8 cellular contexts compared by ENCODE assay signal in genomic region chr6:17706580-17707370, GRCh38. TPM values are rescaled to one million over a fixed set of nuclear protein-coding genes. Genes with fewer than 3 reads are reported as not detected.
DNase-seq lines count a peak whose midpoint lies in the region; ATAC-seq lines count a peak whose summit lies in the region.

Gene NUP153, minus strand, starts transcription at chr6:17706925. Its CDS starts 538 bp downstream, at chr6:17706387.

- H3K9me3 ChIP-seq in NT2/D1 (ENCODE audit: insufficient read depth, low read length) (no peaks in the 10 kb centered on the region), endocrine pancreas (ENCODE audit: control insufficient read depth, low read length) (no peaks in the 10 kb centered on the region), mesenchymal stem cell (ENCODE audit: control insufficient read depth, low read length) (no peaks in the 10 kb centered on the region)

- peak within 1 kb of the TSS; percentile 88 for H3K27ac ChIP-seq in mesenchymal stem cell (ENCODE audit: low read length, poor library complexity, severe bottlenecking)

- H3K9ac ChIP-seq in NT2/D1 (ENCODE audit: insufficient read length, low read depth) (peak within 1 kb of the TSS; percentile 96), endocrine pancreas (ENCODE audit: control insufficient read depth, insufficient read depth, low read length) (peak within 1 kb of the TSS; percentile 88), mesenchymal stem cell (ENCODE audit: low read length) (peak within 1 kb of the TSS; percentile 96)

- H2BK15ac ChIP-seq in mesenchymal stem cell (ENCODE audit: low read depth, poor library complexity, severe bottlenecking) = peak within 1 kb of the TSS; percentile 94

- CTCF ChIA-PET in activated CD8-positive, alpha-beta memory T cell treated with anti-CD3 and anti-CD28 coated beads, Interleukin-2, amount 10 ng/mL, durations not matched to agents 7 days and 5 days (lab: Charles Lee) = interaction anchor here (0.6 to 8.8 kb wide), 4 partner anchors 7 to 107 kb away, joined by 4 to 60 read pairs (median 12); partner anchors contain the start of gene FAM8A1

- ATAC-seq in GM21381 (IDR thresholded peaks at IDR 0.05; ENCODE audit: unreplicated experiment) = peak; percentile 56
- ATAC-seq in activated CD8-positive, alpha-beta memory T cell treated with anti-CD3 and anti-CD28 coated beads, Interleukin-2, amount 10 ng/mL, durations not matched to agents 7 days and 5 days = peak; percentile 72

- peak within 1 kb of the TSS; percentile 61 for H2BK120ac ChIP-seq in mesenchymal stem cell (ENCODE audit: low read depth, low read length)

- DNase-seq in COR-L47 (lab: John Stamatoyannopoulos, UW) (peak; percentile 98), HUDEP-2 (lab: John Stamatoyannopoulos, UW; ENCODE audit: unreplicated experiment in 76 of 76) (peak; percentile 88 to 100 (median 99)), NT2/D1 (ENCODE audit: low read depth, low spot score) (peak; percentile 96), mesenchymal stem cell (peak; percentile 99)
- peak; percentile 99 for DNase-seq in activated CD8-positive, alpha-beta memory T cell treated with anti-CD3 and anti-CD28 coated beads, Interleukin-2, amount 10 ng/mL, durations not matched to agents 7 days and 5 days
- DNase-seq in stimulated activated CD8-positive, alpha-beta memory T cell treated with anti-CD3 and anti-CD28 coated beads, Interleukin-12 subunit alpha, Interleukin-12 subunit beta, amount 100 ng/mL, for 4 hours (ENCODE audit: low read depth) = peak; percentile 100

- H2AK5ac ChIP-seq in mesenchymal stem cell (ENCODE audit: low read length, severe bottlenecking) = peak within 1 kb of the TSS; percentile 31

- peaks cover 29% of the 10 kb centered on the region for H3K36me3 Mint-ChIP-seq in activated CD8-positive, alpha-beta memory T cell treated with anti-CD3 and anti-CD28 coated beads, Interleukin-2, amount 10 ng/mL, durations not matched to agents 7 days and 5 days

- peak within 1 kb of the TSS; percentile 60 for H2BK5ac ChIP-seq in mesenchymal stem cell (ENCODE audit: low read depth, low read length, poor library complexity, severe bottlenecking)

- H3K18ac ChIP-seq in mesenchymal stem cell (ENCODE audit: low read depth in 1 of 2, low read length in 2 of 2) = peak within 1 kb of the TSS; percentile 95 to 96

- H3K23ac ChIP-seq in mesenchymal stem cell (ENCODE audit: low read length in 2 of 2) = peak within 1 kb of the TSS in 1 of 2 experiments; percentile 70

- H4K91ac ChIP-seq in mesenchymal stem cell (ENCODE audit: low read length) = peak within 1 kb of the TSS; percentile 97

- peak within 1 kb of the TSS in 1 of 2 experiments; percentile 73 for H2BK12ac ChIP-seq in mesenchymal stem cell (ENCODE audit: low read length in 2 of 2)

- H3K4me1 ChIP-seq in NT2/D1 (ENCODE audit: insufficient read depth, insufficient read length) = no peaks in the 10 kb centered on the region
- H3K4me1 ChIP-seq in endocrine pancreas (ENCODE audit: control insufficient read depth, insufficient read depth, low read length) = peaks cover 5% of the 10 kb centered on the region
- H3K4me1 ChIP-seq in mesenchymal stem cell (ENCODE audit: control insufficient read depth, insufficient read depth, low read depth, low read length) = peaks cover 6% of the 10 kb centered on the region

- H3K4me3 ChIP-seq in NT2/D1 (ENCODE audit: insufficient read length, low read depth) (peak within 1 kb of the TSS; percentile 86), endocrine pancreas (ENCODE audit: control insufficient read depth, insufficient read depth, low read length) (peak within 1 kb of the TSS; percentile 88), mesenchymal stem cell (ENCODE audit: insufficient read depth in 1 of 2, low read depth in 1 of 2, low read length in 2 of 2) (peak within 1 kb of the TSS; percentile 92 to 99)

- H3K4me2 ChIP-seq in mesenchymal stem cell (ENCODE audit: low read length, poor library complexity, severe bottlenecking) = peak within 1 kb of the TSS; percentile 95

- H3K27ac Mint-ChIP-seq in activated CD8-positive, alpha-beta memory T cell treated with anti-CD3 and anti-CD28 coated beads, Interleukin-2, amount 10 ng/mL, durations not matched to agents 7 days and 5 days = peak within 1 kb of the TSS; percentile 90

- H3K4ac ChIP-seq in mesenchymal stem cell (ENCODE audit: low read depth in 1 of 2, low read length in 2 of 2) = peak within 1 kb of the TSS; percentile 81 to 91

- no peaks in the 10 kb centered on the region for H3K27me3 Mint-ChIP-seq in activated CD8-positive, alpha-beta memory T cell treated with anti-CD3 and anti-CD28 coated beads, Interleukin-2, amount 10 ng/mL, durations not matched to agents 7 days and 5 days

- peak within 1 kb of the TSS; percentile 74 to 94 for H3K14ac ChIP-seq in mesenchymal stem cell (ENCODE audit: low read length in 2 of 2)

- H3K9me3 Mint-ChIP-seq in activated CD8-positive, alpha-beta memory T cell treated with anti-CD3 and anti-CD28 coated beads, Interleukin-2, amount 10 ng/mL, durations not matched to agents 7 days and 5 days (ENCODE audit: low read depth) = no peaks in the 10 kb centered on the region

- peak within 1 kb of the TSS; percentile 80 for H3K4me3 Mint-ChIP-seq in activated CD8-positive, alpha-beta memory T cell treated with anti-CD3 and anti-CD28 coated beads, Interleukin-2, amount 10 ng/mL, durations not matched to agents 7 days and 5 days

- H3K27me3 ChIP-seq in NT2/D1 (ENCODE audit: insufficient read depth, insufficient read length) = no peaks in the 10 kb centered on the region
- no peaks in the 10 kb centered on the region for H3K27me3 ChIP-seq in endocrine pancreas (ENCODE audit: control insufficient read depth, insufficient read depth, low read length)
- H3K27me3 ChIP-seq in mesenchymal stem cell (ENCODE audit: control insufficient read depth in 1 of 2, insufficient read depth in 1 of 2, low read length in 2 of 2) = no peaks in the 10 kb centered on the region

- H3K36me3 ChIP-seq in NT2/D1 (ENCODE audit: insufficient read depth, insufficient read length, low read length) = no peaks in the 10 kb centered on the region
- no peaks in the 10 kb centered on the region for H3K36me3 ChIP-seq in endocrine pancreas (ENCODE audit: control insufficient read depth, insufficient read depth, low read length)
- H3K36me3 ChIP-seq in mesenchymal stem cell (ENCODE audit: control insufficient read depth in 1 of 2, insufficient read depth in 2 of 2, low read depth in 1 of 2, low read length in 2 of 2) = no peaks in the 10 kb centered on the region

- peaks cover 30% of the 10 kb centered on the region for H3K4me1 Mint-ChIP-seq in activated CD8-positive, alpha-beta memory T cell treated with anti-CD3 and anti-CD28 coated beads, Interleukin-2, amount 10 ng/mL, durations not matched to agents 7 days and 5 days

- WGBS in mesenchymal stem cell = under 1% methylated on average over 54 of the region's 69 CpGs

- peaks cover 6% of the 10 kb centered on the region for H3K79me1 ChIP-seq in mesenchymal stem cell (replicated peaks; ENCODE audit: low read length, poor library complexity, severe bottlenecking)

- peak within 1 kb of the TSS; percentile 87 for H2AFZ ChIP-seq in mesenchymal stem cell (ENCODE audit: low read depth, low read length)

- H4K8ac ChIP-seq in mesenchymal stem cell (ENCODE audit: low read length) = peak within 1 kb of the TSS; percentile 98

RNA-seq across cellular contexts. Expression of gene NUP153, which starts in this region (rescaled TPM):
- total RNA-seq in activated CD8-positive, alpha-beta memory T cell treated with anti-CD3 and anti-CD28 coated beads, Interleukin-2, amount 10 ng/mL, durations not matched to agents 7 days and 5 days = 10 to 100 TPM; 83.8 to 97.9 TPM
- 18.9 TPM for polyA plus RNA-seq in mesenchymal stem cell (2013, experiment 1 of 2)
- 18.9 TPM for polyA plus RNA-seq in mesenchymal stem cell (2013, experiment 2 of 2)

Comparison
In these comparisons a context has a peak if more than half of its experiments do, and no peak if none do; other contexts are left out.
1. Peak in every context shown above with its lines: DNase-seq, ATAC-seq, H3K4me3 ChIP-seq and H3K27ac ChIP-seq.